In genomic region chr13:91567485-91568207, GRCh38 we compare ENCODE assay signal across 18 cellular contexts.
A peak's percentile ranks its signal among the peaks of the same experiment; 100 is the strongest.
DNase-seq lines count a peak whose midpoint lies in the region; ATAC-seq, FAIRE-seq and TF ChIP-seq lines count a peak whose summit lies in the region.
"Had no signal": no experiment of that assay in that cellular context is flagged by ENCODE, and none has a peak within 500 bp of the region (broad histone marks: within the 10 kb centered on the region; RNA-seq: fewer than 3 reads in every experiment).

No MANE protein-coding gene starts in this region.

- no peak overlapping the region for H3K4ac ChIP-seq in neuronal stem cell (ENCODE audit: low read length)

- no peak overlapping the region for H3K9ac ChIP-seq in neuronal stem cell (ENCODE audit: low read depth, low read length, poor library complexity)
- H3K9ac ChIP-seq: BLaER1 treated with 17β-estradiol and CSF1 and Interleukin-3, amounts not matched to agents 10 nM and 100 nM had no signal

- no peaks in the 10 kb centered on the region for H3K27me3 ChIP-seq in neuronal stem cell (ENCODE audit: control insufficient read depth in 3 of 3, insufficient read depth in 3 of 3, low read depth in 1 of 3, low read length in 3 of 3)
- H3K27me3 ChIP-seq in pancreas = no peaks in the 10 kb centered on the region
- H3K27me3 ChIP-seq: BLaER1 treated with 17β-estradiol and CSF1 and Interleukin-3, amounts not matched to agents 10 nM and 100 nM had no signal

- H2AFZ ChIP-seq in neuronal stem cell (ENCODE audit: low read length) = peak overlapping the region; percentile 29

- no peak overlapping the region for H4K8ac ChIP-seq in neuronal stem cell (ENCODE audit: low read depth, low read length)

- H3K4me3 ChIP-seq in choroid plexus epithelial cell (ENCODE audit: low read depth, low read length) = no peak overlapping the region
- no peak overlapping the region for H3K4me3 ChIP-seq in neuronal stem cell (ENCODE audit: low read length in 2 of 2)
- no peak overlapping the region for H3K4me3 ChIP-seq in pancreas
- H3K4me3 ChIP-seq: BLaER1 treated with 17β-estradiol and CSF1 and Interleukin-3, amounts not matched to agents 10 nM and 100 nM had no signal

- intact Hi-C loops in pancreas (cut with DNase I) = no loop called here

- no peaks in the 10 kb centered on the region for H3K9me3 ChIP-seq in neuronal stem cell (replicated peaks in 1 of 2; ENCODE audit: control insufficient read depth in 2 of 2, insufficient read depth in 1 of 2, low read depth in 1 of 2, low read length in 2 of 2)
- H3K9me3 ChIP-seq in pancreas = no peaks in the 10 kb centered on the region
- H3K9me3 ChIP-seq: BLaER1 treated with 17β-estradiol and CSF1 and Interleukin-3, amounts not matched to agents 10 nM and 100 nM had no signal

- no peak overlapping the region for H3K4me2 ChIP-seq in neuronal stem cell (ENCODE audit: insufficient read depth, low read length, poor library complexity, severe bottlenecking)
- H3K4me2 ChIP-seq: BLaER1 treated with 17β-estradiol and CSF1 and Interleukin-3, amounts not matched to agents 10 nM and 100 nM had no signal

- TF ChIP-seq CTCF in choroid plexus epithelial cell (conservative IDR thresholded peaks at IDR 0.05; ENCODE audit: low read depth, low read length) (no peak), pancreas (IDR thresholded peaks at IDR 0.05) (no peak)

- H3K4me1 ChIP-seq in neuronal stem cell (ENCODE audit: control insufficient read depth in 2 of 2, insufficient read depth in 1 of 2, low read depth in 1 of 2, low read length in 2 of 2) (no peaks in the 10 kb centered on the region), pancreas (no peaks in the 10 kb centered on the region)
- H3K4me1 ChIP-seq: BLaER1 treated with 17β-estradiol and CSF1 and Interleukin-3, amounts not matched to agents 10 nM and 100 nM had no signal

- no peaks in the 10 kb centered on the region for H3K79me1 ChIP-seq in neuronal stem cell (ENCODE audit: low read depth, low read length)

- no peak overlapping the region for H3K23ac ChIP-seq in neuronal stem cell (ENCODE audit: low read depth, low read length, poor library complexity)

- ATAC-seq in pancreas = no peak
- ATAC-seq: HCT116 had no signal

- no peak overlapping the region for H2BK15ac ChIP-seq in neuronal stem cell (ENCODE audit: low read length)

- no peak overlapping the region for H2AK5ac ChIP-seq in neuronal stem cell (ENCODE audit: low read depth, low read length)

- DNase-seq in H4 (ENCODE audit: low spot score) (peak; percentile 12), astrocyte of the hippocampus (ENCODE audit: low read depth, low spot score) (peak; percentile 33), choroid plexus epithelial cell (ENCODE audit: low read depth) (peak; percentile 60), neuronal stem cell (ENCODE audit: low spot score) (no peak), pancreas (no peak), NCI-H2081 (lab: John Stamatoyannopoulos, UW) (no peak), amygdala (lab: John Stamatoyannopoulos, UW) (no peak), COLO829 (ENCODE audit: low spot score) (no peak)
- DNase-seq: ACHN; CD4-positive, CD25-positive, alpha-beta regulatory T cell; DND-41; GDM1 had no signal

- no peak for FAIRE-seq in pancreas (lab: Jason Lieb, UNC)
- FAIRE-seq: GM12892, GM19239, H54 had no signal

- no peak overlapping the region for H2BK5ac ChIP-seq in neuronal stem cell (ENCODE audit: low read length)

- H2BK120ac ChIP-seq in neuronal stem cell (ENCODE audit: low read depth, low read length) = no peak overlapping the region

- H2BK12ac ChIP-seq in neuronal stem cell (ENCODE audit: low read length) = no peak overlapping the region

- no peak overlapping the region for H3K14ac ChIP-seq in neuronal stem cell (ENCODE audit: low read length)

- H3K27ac ChIP-seq in neuronal stem cell (replicated peaks; ENCODE audit: low read length) (no peak overlapping the region), pancreas (no peak overlapping the region)
- H3K27ac ChIP-seq: BLaER1 treated with 17β-estradiol and CSF1 and Interleukin-3, amounts not matched to agents 10 nM and 100 nM; HL-60 had no signal

- no peak overlapping the region for H3K18ac ChIP-seq in neuronal stem cell (ENCODE audit: low read length)

- H3K36me3 ChIP-seq in neuronal stem cell (replicated peaks in 1 of 2; ENCODE audit: control insufficient read depth in 2 of 2, insufficient read depth in 2 of 2, low read length in 2 of 2) (no peaks in the 10 kb centered on the region), pancreas (no peaks in the 10 kb centered on the region)
- H3K36me3 ChIP-seq: BLaER1 treated with 17β-estradiol and CSF1 and Interleukin-3, amounts not matched to agents 10 nM and 100 nM had no signal

- no peak overlapping the region for H4K91ac ChIP-seq in neuronal stem cell (ENCODE audit: low read depth, low read length, poor library complexity)

- WGBS in neuronal stem cell (ENCODE audit: extremely low coverage in 2 of 2, insufficient read length in 2 of 2, insufficient replicate concordance in 1 of 2), 2 donors = no CpG with 5 or more reads among the region's 5 CpGs
- 71 to 85% methylated on average over 5 of the region's 5 CpGs for WGBS in pancreas, 2 donors

Comparison
In these comparisons a context has a peak if more than half of its experiments do, and no peak if none do; other contexts are left out.
1. DNase-seq: peak in H4 (single experiment), astrocyte of the hippocampus (single experiment) and choroid plexus epithelial cell (single experiment); none in neuronal stem cell (single experiment), pancreas (0 of 6), NCI-H2081 (0 of 2), amygdala (0 of 56) and COLO829 (single experiment).